In the genomic region with DNA sequence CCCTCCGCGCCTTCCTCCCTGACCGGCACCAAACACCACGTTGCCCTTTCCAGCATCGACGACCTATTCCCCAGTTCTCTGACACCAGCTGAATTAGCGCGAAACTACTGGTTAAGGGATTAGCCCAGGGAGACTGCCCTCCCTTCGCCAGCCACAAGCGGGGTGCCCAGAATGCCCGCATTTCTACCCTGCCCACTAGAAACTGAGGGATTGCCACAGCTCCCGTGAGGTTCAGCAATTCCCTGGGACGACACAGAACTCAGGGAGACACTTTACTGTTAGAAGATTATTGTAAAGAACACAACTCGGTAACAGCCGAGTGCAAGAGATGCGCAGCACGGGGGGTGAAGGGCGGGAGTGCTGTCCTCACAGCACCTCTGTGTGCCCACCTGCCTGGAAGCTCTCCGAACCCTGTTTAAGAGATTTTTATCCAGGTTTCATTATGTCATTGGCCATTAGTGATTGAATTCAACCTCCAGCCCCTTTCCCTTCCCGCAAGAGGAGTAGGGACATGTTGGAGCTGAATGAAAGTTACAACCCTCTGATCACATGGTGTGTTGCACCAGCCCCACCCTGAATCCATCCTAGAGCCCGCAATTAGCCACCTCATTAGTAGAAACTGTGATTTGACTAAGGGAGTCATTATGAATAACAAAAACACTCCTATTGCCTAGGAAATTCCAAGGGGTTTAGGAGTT, we compare ENCODE assay signal across 8 cellular contexts. TPM values are rescaled to one million over a fixed set of nuclear protein-coding genes. Genes with fewer than 3 reads are reported as not detected.
DNase-seq lines count a peak whose midpoint lies in the region; ATAC-seq and TF ChIP-seq lines count a peak whose summit lies in the region.

No MANE protein-coding gene starts in this region.

- H3K9me3 ChIP-seq in BE2C: no peaks in the 10 kb centered on the region
- no peaks in the 10 kb centered on the region for H3K9me3 ChIP-seq in muscle layer of duodenum (ENCODE audit: control insufficient read depth in 1 of 2, low read length in 2 of 2)

- H3K27me3 ChIP-seq in BE2C (no peaks in the 10 kb centered on the region), KMS-11 (ENCODE audit: insufficient read depth, low read depth) (no peaks in the 10 kb centered on the region), muscle layer of duodenum (ENCODE audit: low read depth, low read length) (no peaks in the 10 kb centered on the region)

- 0 out of 2 replicates have a peak, but pooled peaks cover 2% of the 10 kb centered on the region for H3K4me1 ChIP-seq in BE2C
- H3K4me1 ChIP-seq in KMS-11 (ENCODE audit: low read depth, poor library complexity, severe bottlenecking): peaks cover 3% of the 10 kb centered on the region
- no peaks in the 10 kb centered on the region for H3K4me1 ChIP-seq in muscle layer of duodenum (ENCODE audit: control insufficient read depth in 1 of 2, insufficient read depth in 2 of 2, low read length in 2 of 2)

- ATAC-seq in GM19023 (IDR thresholded peaks at IDR 0.05; ENCODE audit: unreplicated experiment) (no peak), HG02970 (IDR thresholded peaks at IDR 0.05; ENCODE audit: low FRiP score, unreplicated experiment) (no peak)

- TF ChIP-seq CTCF in BE2C (IDR thresholded peaks at IDR 0.05; ENCODE audit: low read depth, low read length) (no peak), KMS-11 (conservative IDR thresholded peaks at IDR 0.05; ENCODE audit: low read depth, low read length) (no peak)

- H3K27ac ChIP-seq in KMS-11 (peak overlapping the region; percentile 76; the same call in 1 of the 2 replicates), caudate nucleus (ENCODE audit: low read depth, low read length) (peak overlapping the region; percentile 72), muscle layer of duodenum (ENCODE audit: low read length) (no peak overlapping the region)

- no peaks in the 10 kb centered on the region for H3K36me3 ChIP-seq in BE2C
- H3K36me3 ChIP-seq in KMS-11 (ENCODE audit: insufficient read depth): no peaks in the 10 kb centered on the region
- H3K36me3 ChIP-seq in muscle layer of duodenum (ENCODE audit: control insufficient read depth in 1 of 2, insufficient read depth in 2 of 2, low read length in 2 of 2): peaks cover 0 to 3% of the 10 kb centered on the region in 2 donors

- no peak for DNase-seq in BE2C
- DNase-seq in caudate nucleus (lab: John Stamatoyannopoulos, UW): peak in 3 of 61 donors; percentile 26 to 53 (median 30)
- DNase-seq in HuH-7.5 (ENCODE audit: low spot score): no peak
- no peak for DNase-seq in SIG-M5 treated with dmso at 0.1 percent for 504 hours (lab: John Stamatoyannopoulos, UW; ENCODE audit: unreplicated experiment)

- no peaks in the 10 kb centered on the region for H4K20me1 ChIP-seq in KMS-11 (ENCODE audit: insufficient read depth)

- peak overlapping the region; percentile 76; the same call in 1 of the 2 replicates for H3K9ac ChIP-seq in KMS-11

- peak overlapping the region; percentile 97 for H2AFZ ChIP-seq in KMS-11 (ENCODE audit: low read depth)

- peak overlapping the region; percentile 57 for H3K4me3 ChIP-seq in BE2C (ENCODE audit: low read depth, low read length)
- H3K4me3 ChIP-seq in KMS-11 (IDR thresholded peaks at IDR 0.05; ENCODE audit: insufficient read depth, low read depth, low read length): no peak overlapping the region
- peak overlapping the region; percentile 16 to 64 for H3K4me3 ChIP-seq in muscle layer of duodenum (ENCODE audit: low read depth in 1 of 2, low read length in 2 of 2)

- H3K4me2 ChIP-seq in KMS-11: peak overlapping the region; percentile 43; the same call in 1 of the 2 replicates

- H3K79me2 ChIP-seq in KMS-11 (ENCODE audit: insufficient read depth, low read depth): no peaks in the 10 kb centered on the region

RNA-seq across cellular contexts. Expression of a gene that starts 15.8 kb away (rescaled TPM):
- not detected for polyA plus RNA-seq in BE2C (2012; ENCODE audit: insufficient read depth, insufficient read length, low read depth)

RNA-seq across cellular contexts. Expression of a gene that starts 24.2 kb away (rescaled TPM):
- 8.8 TPM for polyA plus RNA-seq in BE2C (2012; ENCODE audit: insufficient read depth, insufficient read length, low read depth)
